In the genomic region with DNA sequence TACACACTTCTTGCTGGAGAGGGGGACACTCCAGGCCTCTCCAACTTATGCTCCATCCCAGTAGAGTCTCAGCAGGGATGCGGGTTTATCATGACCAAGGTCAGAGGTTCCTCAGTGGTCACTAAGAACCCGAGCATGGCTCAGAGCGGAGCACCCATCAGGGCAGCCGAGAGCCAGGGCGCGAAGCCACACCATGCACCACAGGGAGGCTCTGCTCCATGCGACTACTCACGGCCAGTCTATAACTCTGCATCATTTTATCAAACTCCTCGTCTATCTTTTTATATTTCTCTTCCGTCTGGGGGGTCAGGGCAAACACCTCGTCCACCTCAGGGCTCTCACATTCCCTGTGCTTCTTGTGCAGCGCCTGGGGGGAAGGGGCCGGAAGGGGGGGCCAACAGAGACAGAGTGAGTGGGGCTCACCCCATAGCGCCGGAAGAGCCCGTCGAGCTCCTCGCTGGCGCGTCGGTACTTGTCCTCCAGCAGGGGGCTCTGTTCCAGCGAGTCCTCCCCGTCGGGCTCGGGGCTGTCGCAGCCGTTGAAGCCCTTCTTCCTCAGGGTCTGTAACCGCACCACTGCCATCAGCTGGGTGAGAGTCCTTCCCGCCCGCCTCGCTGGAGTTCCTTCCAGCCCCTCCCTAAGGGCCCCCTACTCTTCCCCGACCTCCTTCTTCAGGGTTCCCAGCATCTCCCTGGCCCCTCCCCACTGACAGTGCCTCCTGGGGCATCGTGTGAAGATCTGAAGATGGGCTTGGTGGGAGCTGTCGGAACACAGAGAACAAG, we compare ENCODE assay signal across 8 cellular contexts. TPM values are rescaled to one million over a fixed set of nuclear protein-coding genes. Genes with fewer than 3 reads are reported as not detected.
DNase-seq lines count a peak whose midpoint lies in the region; ATAC-seq and TF ChIP-seq lines count a peak whose summit lies in the region.

No MANE protein-coding gene starts in this region.

- H4K20me1 ChIP-seq in SK-N-SH (ENCODE audit: insufficient read depth), result peaks cover 73% of the 10 kb centered on the region

- intact Hi-C loops in left ventricle myocardium superior (cut with micrococcal nuclease), result no loop called here

- peak; percentile 70 for TF ChIP-seq CTCF in SK-N-SH (IDR thresholded peaks at IDR 0.05)

- peaks cover 17 to 18% of the 10 kb centered on the region in 2 donors for H3K36me3 Mint-ChIP-seq in activated naive CD4-positive, alpha-beta T cell treated with anti-CD3 and anti-CD28 coated beads, Interleukin-2, amount 50 U/mL, for 72 hours

- no peak for TF ChIP-seq EP300 in SK-N-SH (IDR thresholded peaks at IDR 0.05; ENCODE audit: borderline replicate concordance in 1 of 2, low read depth in 1 of 2, low read length in 1 of 2)

- no peak overlapping the region for H3K27ac ChIP-seq in SK-N-SH (ENCODE audit: low read depth in 2 of 2, low read length in 1 of 2)

- H2AFZ ChIP-seq in SK-N-SH (ENCODE audit: low read depth), result no peak overlapping the region

- CTCF ChIA-PET in SK-N-SH (lab: Yijun Ruan, JAX), result interaction anchor here (0.6 to 3.9 kb wide), 42 partner anchors 11 to 849 kb away, joined by 3 to 50 read pairs (median 4); partner anchors contain the start of genes MEF2D and NAXE

- peaks cover 48% of the 10 kb centered on the region for H3K79me2 ChIP-seq in SK-N-SH (ENCODE audit: insufficient read depth)

- ATAC-seq in GM21737 (IDR thresholded peaks at IDR 0.05; ENCODE audit: unreplicated experiment) (peak; percentile 50), left ventricle myocardium superior (peak; percentile 49)
- ATAC-seq in activated naive CD4-positive, alpha-beta T cell treated with anti-CD3 and anti-CD28 coated beads, Interleukin-2, amount 50 U/mL, for 72 hours, result peak; percentile 54 to 80

- peak; percentile 52 for TF ChIP-seq RAD21 in SK-N-SH (IDR thresholded peaks at IDR 0.05; ENCODE audit: low read length)

- H3K4me2 ChIP-seq in SK-N-SH, result no peak overlapping the region

- no peaks in the 10 kb centered on the region for H3K9me2 ChIP-seq in SK-N-SH

- DNase-seq in Ammon's horn (ENCODE audit: low spot score) (peak; percentile 79), SK-N-SH (peak; percentile 84), left ventricle myocardium superior (peak; percentile 81), middle frontal gyrus (ENCODE audit: extremely low spot score, low spot score) (no peak), SIG-M5 (lab: John Stamatoyannopoulos, UW) (no peak)
- DNase-seq in activated naive CD4-positive, alpha-beta T cell treated with anti-CD3 and anti-CD28 coated beads, Interleukin-2, amount 50 U/mL, for 72 hours (ENCODE audit: low spot score in 2 of 2), result peak; percentile 71 to 86
- peak; percentile 71 for DNase-seq in stimulated activated CD4-positive, alpha-beta T cell treated with anti-CD3 and anti-CD28 coated beads, Interleukin-12 subunit alpha, Interleukin-12 subunit beta, amount 100 ng/mL, for 4 hours

- WGBS in SK-N-SH (ENCODE audit: low lambda C conversion rate), result 68% methylated on average over 34 of the region's 34 CpGs

- H3K4me1 ChIP-seq in SK-N-SH (ENCODE audit: control insufficient read depth in 1 of 2, insufficient read depth in 2 of 2, low read depth in 1 of 2, low read length in 1 of 2), result peaks cover 0 to 5% of the 10 kb centered on the region in 2 experiments; a peak in 1 of 4 replicates

- no peaks in the 10 kb centered on the region for H3K9me3 ChIP-seq in SK-N-SH

- H3K9ac ChIP-seq in SK-N-SH, result no peak overlapping the region

- H3K4me3 ChIP-seq in SK-N-SH (ENCODE audit: low read depth in 2 of 2, low read length in 1 of 2), result peak overlapping the region in 1 of 2 experiments; percentile 35; a peak in 1 of 4 replicates

- H3K27me3 ChIP-seq in SK-N-SH (ENCODE audit: insufficient read depth), result no peaks in the 10 kb centered on the region

- peaks cover 28 to 74% of the 10 kb centered on the region in 2 experiments for H3K36me3 ChIP-seq in SK-N-SH (replicated peaks in 1 of 2; ENCODE audit: control insufficient read depth in 1 of 2, insufficient read depth in 2 of 2, low read length in 1 of 2)

- H3F3A ChIP-seq in SK-N-SH (replicated peaks; ENCODE audit: insufficient read depth), result peaks cover 4% of the 10 kb centered on the region

- POLR2A ChIA-PET in SK-N-SH (lab: Yijun Ruan, JAX), result no interaction called here

- H3K27ac Mint-ChIP-seq in activated naive CD4-positive, alpha-beta T cell treated with anti-CD3 and anti-CD28 coated beads, Interleukin-2, amount 50 U/mL, for 72 hours, result peak overlapping the region; percentile 85 to 92

- no peaks in the 10 kb centered on the region for H3K9me3 Mint-ChIP-seq in activated naive CD4-positive, alpha-beta T cell treated with anti-CD3 and anti-CD28 coated beads, Interleukin-2, amount 50 U/mL, for 72 hours

TF ChIP-seq in SK-N-SH, 30 proteins besides CTCF, POLR2A, EP300 and RAD21:
- TF ChIP-seq FOXJ3 (CRISPR knock-in tag; IDR thresholded peaks at IDR 0.05), result no peak
- TF ChIP-seq SMC3 (IDR thresholded peaks at IDR 0.05; ENCODE audit: low read depth, low read length), result peak; percentile 53

RNA-seq across cellular contexts. Expression of gene MEF2D, which starts 20.0 kb away (rescaled TPM):
- polyA plus RNA-seq in SK-N-SH (2012; rRNA removed), result 14.3 and 16.0 TPM in 2 replicates
- polyA plus RNA-seq in SK-N-SH (2012; cell fraction: cytosol; rRNA removed), result 10.5 and 12.4 TPM in 2 replicates
- 38.6 and 41.0 TPM in 2 replicates for polyA plus RNA-seq in SK-N-SH (2012; cell fraction: nucleus; rRNA removed)
- 10 to 100 TPM; 31.7 to 62.5 TPM for total RNA-seq in activated naive CD4-positive, alpha-beta T cell treated with anti-CD3 and anti-CD28 coated beads, Interleukin-2, amount 50 U/mL, for 72 hours
- 116 TPM for total RNA-seq in left ventricle myocardium superior

Comparison
In these comparisons a context has a peak if more than half of its experiments do, and no peak if none do; other contexts are left out.
1. DNase-seq: peak in Ammon's horn (single experiment), SK-N-SH (single experiment), activated naive CD4-positive, alpha-beta T cell treated with anti-CD3 and anti-CD28 coated beads, Interleukin-2, amount 50 U/mL, for 72 hours (2 of 2), left ventricle myocardium superior (single experiment) and stimulated activated CD4-positive, alpha-beta T cell treated with anti-CD3 and anti-CD28 coated beads, Interleukin-12 subunit alpha, Interleukin-12 subunit beta, amount 100 ng/mL, for 4 hours (single experiment); none in middle frontal gyrus (single experiment) and SIG-M5 (single experiment).
2. Peak in every context shown above with its lines, with median percentiles within 50 percentile points of each other: ATAC-seq.